17 cellular contexts compared by ENCODE assay signal in genomic region chr7:24704311-24704710, GRCh38.
"Had no signal": no experiment of that assay in that cellular context is flagged by ENCODE, and none has a peak within 500 bp of the region (broad histone marks: within the 10 kb centered on the region; RNA-seq: fewer than 3 reads in every experiment).

No MANE protein-coding gene starts in this region.

- H3K4me2 ChIP-seq: SK-N-SH had no signal

- H3K9ac ChIP-seq: SK-N-SH had no signal

- H3K27ac Mint-ChIP-seq: activated B cell treated with CpG ODN at 0.5 μM for 24 hours; activated CD4-positive, alpha-beta memory T cell treated with anti-CD3 and anti-CD28 coated beads for 36 hours; activated naive CD8-positive, alpha-beta T cell treated with anti-CD3 and anti-CD28 coated beads for 36 hours; activated T-helper 1 cell treated with anti-CD3 and anti-CD28 coated beads, Interleukin-12 subunit alpha, Interleukin-12 subunit beta, Interleukin-2, Interleukin-4 antibody, amounts not matched to agents 30 ng/mL and 10 ng/mL and 1 ng/mL, durations not matched to agents 14 hours and 24 hours and 36 hours; T-helper 2 cell treated with Interferon-gamma antibody and Interleukin-4, amounts not matched to agents 5 μg/mL and 100 μg/mL, for 36 hours had no signal

- H3K36me3 ChIP-seq: tibial nerve had no signal

- H3K4me3 ChIP-seq: lung, sigmoid colon, tibial nerve had no signal

- H3K4me3 Mint-ChIP-seq: activated B cell treated with CpG ODN at 0.5 μM for 24 hours; activated CD4-positive, alpha-beta memory T cell treated with anti-CD3 and anti-CD28 coated beads for 36 hours; activated naive CD8-positive, alpha-beta T cell treated with anti-CD3 and anti-CD28 coated beads for 36 hours; activated T-helper 1 cell treated with anti-CD3 and anti-CD28 coated beads, Interleukin-12 subunit alpha, Interleukin-12 subunit beta, Interleukin-2, Interleukin-4 antibody, amounts not matched to agents 30 ng/mL and 10 ng/mL and 1 ng/mL, durations not matched to agents 14 hours and 24 hours and 36 hours; neural crest cell; T-helper 2 cell treated with Interferon-gamma antibody and Interleukin-4, amounts not matched to agents 5 μg/mL and 100 μg/mL, for 36 hours had no signal

- H3K27me3 ChIP-seq: sigmoid colon, tibial nerve had no signal

- H3K27ac ChIP-seq: sigmoid colon, tibial nerve had no signal

- H3K36me3 Mint-ChIP-seq: activated CD4-positive, alpha-beta memory T cell treated with anti-CD3 and anti-CD28 coated beads for 36 hours had no signal

- H3K9me3 ChIP-seq: sigmoid colon, SK-N-SH, tibial nerve had no signal

- DNase-seq: activated B cell treated with CpG ODN at 0.5 μM for 24 hours; activated CD4-positive, alpha-beta memory T cell treated with anti-CD3 and anti-CD28 coated beads for 36 hours; activated CD4-positive, alpha-beta T cell treated with anti-CD3 and anti-CD28 coated beads for 4 hours; activated gamma-delta T cell treated with Interleukin-2 at 50 U/mL for 16 hours; activated naive CD8-positive, alpha-beta T cell treated with anti-CD3 and anti-CD28 coated beads for 36 hours; activated T-cell treated with anti-CD3 and anti-CD28 coated beads for 4 hours; amygdala; caudate nucleus; midbrain; sigmoid colon; SK-N-SH; stimulated activated naive CD4-positive, alpha-beta T cell had no signal

- H3K27me3 Mint-ChIP-seq: activated B cell treated with CpG ODN at 0.5 μM for 24 hours; activated CD4-positive, alpha-beta memory T cell treated with anti-CD3 and anti-CD28 coated beads for 36 hours; activated naive CD8-positive, alpha-beta T cell treated with anti-CD3 and anti-CD28 coated beads for 36 hours had no signal

- H3K9me3 Mint-ChIP-seq: activated B cell treated with CpG ODN at 0.5 μM for 24 hours; activated CD4-positive, alpha-beta memory T cell treated with anti-CD3 and anti-CD28 coated beads for 36 hours; activated naive CD8-positive, alpha-beta T cell treated with anti-CD3 and anti-CD28 coated beads for 36 hours; activated T-helper 1 cell treated with anti-CD3 and anti-CD28 coated beads, Interleukin-12 subunit alpha, Interleukin-12 subunit beta, Interleukin-2, Interleukin-4 antibody, amounts not matched to agents 30 ng/mL and 10 ng/mL and 1 ng/mL, durations not matched to agents 14 hours and 24 hours and 36 hours; neural crest cell; T-helper 2 cell treated with Interferon-gamma antibody and Interleukin-4, amounts not matched to agents 5 μg/mL and 100 μg/mL, for 36 hours had no signal
